ENCODE assay signal across 1 cellular context in the genomic region with DNA sequence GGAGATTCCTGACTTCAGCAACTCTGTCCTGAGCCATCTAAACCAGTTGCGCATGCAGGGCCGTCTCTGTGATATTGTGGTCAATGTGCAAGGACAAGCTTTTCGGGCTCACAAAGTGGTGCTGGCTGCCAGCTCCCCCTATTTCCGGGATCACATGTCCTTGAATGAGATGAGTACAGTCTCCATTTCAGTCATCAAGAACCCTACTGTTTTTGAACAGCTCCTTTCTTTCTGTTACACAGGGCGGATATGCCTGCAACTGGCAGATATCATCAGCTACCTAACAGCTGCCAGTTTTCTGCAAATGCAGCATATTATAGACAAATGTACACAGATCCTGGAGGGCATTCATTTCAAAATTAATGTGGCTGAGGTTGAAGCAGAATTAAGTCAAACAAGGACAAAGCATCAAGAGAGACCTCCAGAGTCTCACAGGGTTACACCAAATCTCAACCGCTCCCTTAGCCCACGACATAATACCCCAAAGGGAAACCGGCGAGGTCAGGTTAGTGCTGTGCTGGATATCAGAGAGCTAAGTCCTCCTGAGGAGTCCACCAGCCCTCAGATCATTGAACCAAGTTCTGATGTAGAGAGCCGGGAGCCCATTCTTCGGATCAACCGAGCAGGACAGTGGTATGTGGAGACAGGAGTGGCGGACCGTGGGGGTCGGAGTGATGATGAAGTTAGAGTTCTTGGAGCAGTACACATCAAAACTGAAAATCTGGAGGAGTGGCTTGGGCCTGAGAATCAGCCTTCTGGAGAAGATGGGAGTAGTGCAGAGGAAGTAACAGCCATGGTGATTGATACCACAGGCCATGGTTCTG.
TF ChIP-seq lines count a peak whose summit lies in the region.

No MANE protein-coding gene starts in this region.

TF ChIP-seq in IMR-90, 13 proteins besides CTCF, POLR2A, EP300 and RAD21 (continued from another document):
- TF ChIP-seq, protein P1, sequence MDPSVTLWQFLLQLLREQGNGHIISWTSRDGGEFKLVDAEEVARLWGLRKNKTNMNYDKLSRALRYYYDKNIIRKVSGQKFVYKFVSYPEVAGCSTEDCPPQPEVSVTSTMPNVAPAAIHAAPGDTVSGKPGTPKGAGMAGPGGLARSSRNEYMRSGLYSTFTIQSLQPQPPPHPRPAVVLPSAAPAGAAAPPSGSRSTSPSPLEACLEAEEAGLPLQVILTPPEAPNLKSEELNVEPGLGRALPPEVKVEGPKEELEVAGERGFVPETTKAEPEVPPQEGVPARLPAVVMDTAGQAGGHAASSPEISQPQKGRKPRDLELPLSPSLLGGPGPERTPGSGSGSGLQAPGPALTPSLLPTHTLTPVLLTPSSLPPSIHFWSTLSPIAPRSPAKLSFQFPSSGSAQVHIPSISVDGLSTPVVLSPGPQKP (IDR thresholded peaks at IDR 0.05; ENCODE audit: borderline replicate concordance, low read depth, low read length): no peak
- TF ChIP-seq FOS (IDR thresholded peaks at IDR 0.05; ENCODE audit: low read depth, low read length): no peak
- no peak for TF ChIP-seq BHLHE40 (IDR thresholded peaks at IDR 0.05; ENCODE audit: low read depth, low read length)
- TF ChIP-seq MAFK (IDR thresholded peaks at IDR 0.05; ENCODE audit: low read depth, low read length): no peak
- TF ChIP-seq RFX5 (IDR thresholded peaks at IDR 0.05; ENCODE audit: low read depth, low read length): no peak
- TF ChIP-seq, protein P2, sequence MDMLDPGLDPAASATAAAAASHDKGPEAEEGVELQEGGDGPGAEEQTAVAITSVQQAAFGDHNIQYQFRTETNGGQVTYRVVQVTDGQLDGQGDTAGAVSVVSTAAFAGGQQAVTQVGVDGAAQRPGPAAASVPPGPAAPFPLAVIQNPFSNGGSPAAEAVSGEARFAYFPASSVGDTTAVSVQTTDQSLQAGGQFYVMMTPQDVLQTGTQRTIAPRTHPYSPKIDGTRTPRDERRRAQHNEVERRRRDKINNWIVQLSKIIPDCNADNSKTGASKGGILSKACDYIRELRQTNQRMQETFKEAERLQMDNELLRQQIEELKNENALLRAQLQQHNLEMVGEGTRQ (IDR thresholded peaks at IDR 0.05; ENCODE audit: low read depth, low read length): no peak
